ENCODE assay signal across 8 cellular contexts in the genomic region with DNA sequence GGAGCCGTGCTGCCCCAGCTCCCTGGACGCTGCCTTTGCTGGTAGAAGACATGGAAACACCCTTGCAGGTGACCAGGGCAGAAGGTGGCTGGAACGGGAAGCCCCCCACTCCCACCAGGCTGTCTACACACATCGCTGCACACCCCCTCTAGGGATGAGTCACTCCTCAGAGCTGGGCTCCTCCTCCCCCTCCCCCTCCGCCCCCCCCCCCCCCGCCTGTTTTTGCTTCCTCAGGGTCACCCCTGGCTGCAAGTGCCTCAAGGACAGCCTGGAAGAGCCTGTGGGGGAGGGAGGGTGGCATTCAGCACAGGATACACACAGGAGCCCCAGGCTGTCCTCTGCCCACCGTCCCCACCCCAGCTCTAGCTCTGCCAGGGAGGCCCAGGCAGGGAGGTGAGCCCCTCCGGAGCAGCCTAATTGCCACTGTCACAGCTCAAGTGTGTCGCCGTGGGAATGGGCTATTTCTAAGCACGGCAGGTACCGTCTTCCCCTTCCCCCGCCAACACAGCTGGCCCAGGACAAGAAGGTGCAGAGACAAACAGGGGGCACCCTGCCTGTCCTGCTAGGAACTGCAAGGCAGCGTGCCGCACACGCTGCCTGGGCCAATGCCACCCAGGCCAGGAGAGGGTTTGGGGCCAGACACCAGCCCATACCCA. TPM values are rescaled to one million over a fixed set of nuclear protein-coding genes. Genes with fewer than 3 reads are reported as not detected.
A peak's percentile ranks its signal among the peaks of the same experiment; 100 is the strongest.
DNase-seq lines count a peak whose midpoint lies in the region; ATAC-seq and TF ChIP-seq lines count a peak whose summit lies in the region.

No MANE protein-coding gene starts in this region.

- no peak for ATAC-seq in HG02981 (IDR thresholded peaks at IDR 0.05; ENCODE audit: unreplicated experiment)

- DNase-seq in COLO668 (lab: John Stamatoyannopoulos, UW; ENCODE audit: unreplicated experiment), result peak; percentile 59
- DNase-seq in HK-2 (ENCODE audit: unreplicated experiment), result peak; percentile 32
- no peak for DNase-seq in astrocyte of the cerebellum (ENCODE audit: low read depth)
- peak; percentile 26 to 35 for DNase-seq in lung microvascular endothelial cell (ENCODE audit: low read depth in 2 of 2)
- no peak for DNase-seq in prostate gland (ENCODE audit: low spot score)
- no peak for DNase-seq in medulla oblongata (ENCODE audit: extremely low spot score)
- DNase-seq in LoVo (ENCODE audit: low spot score), result no peak

- intact Hi-C loops in prostate gland (cut with DNase I), result no loop called here

- in situ Hi-C loops in astrocyte of the cerebellum (cut with HindIII; ENCODE audit: low sequenced_read_pairs), result no loop called here

- H3K9me3 ChIP-seq in prostate gland, result no peaks in the 10 kb centered on the region

- H3K4me3 ChIP-seq in astrocyte of the cerebellum (ENCODE audit: low read depth, low read length) (no peak overlapping the region), prostate gland (no peak overlapping the region)

- WGBS in prostate gland, result 15% methylated on average over 11 of the region's 16 CpGs

- TF ChIP-seq POLR2A in prostate gland (IDR thresholded peaks at IDR 0.05), result no peak

- no peaks in the 10 kb centered on the region for H3K36me3 ChIP-seq in prostate gland

- H3K27ac ChIP-seq in prostate gland, result no peak overlapping the region

- TF ChIP-seq CTCF in astrocyte of the cerebellum (IDR thresholded peaks at IDR 0.05; ENCODE audit: low read depth, low read length, missing control alignments) (peak; percentile 49), prostate gland (IDR thresholded peaks at IDR 0.05) (peak in 1 of 4 experiments; percentile 28)

- peaks cover 7% of the 10 kb centered on the region for H3K27me3 ChIP-seq in prostate gland (replicated peaks; ENCODE audit: insufficient read depth)

- H3K4me1 ChIP-seq in prostate gland (replicated peaks), result no peaks in the 10 kb centered on the region

RNA-seq across cellular contexts. Expression of a gene that starts 2.5 kb away (rescaled TPM):
- total RNA-seq in lung microvascular endothelial cell, result 0.44 and 0.99 TPM in 2 replicates
- total RNA-seq in prostate gland, result 10 to 100 TPM in 1 of 2 donors, 1 to 10 TPM in 1; 3.5 to 33.3 TPM

RNA-seq across cellular contexts. Expression of a gene that starts 17.9 kb away (rescaled TPM):
- 20.5 and 51.6 TPM in 2 replicates for total RNA-seq in lung microvascular endothelial cell
- 100 to 1,000 TPM in 1 of 2 donors, 10 to 100 TPM in 1; 60.6 to 152 TPM for total RNA-seq in prostate gland

RNA-seq across cellular contexts. Expression of a gene that starts 22.7 kb away (rescaled TPM):
- 49.3 and 50.8 TPM in 2 replicates for total RNA-seq in lung microvascular endothelial cell
- 100 to 1,000 TPM; 173 to 203 TPM for total RNA-seq in prostate gland

RNA-seq across cellular contexts. Expression of a gene that starts 34.6 kb away (rescaled TPM):
- total RNA-seq in lung microvascular endothelial cell (0.44 and 1.2 TPM in 2 replicates), prostate gland (10 to 100 TPM in 1 of 2 donors, 1 to 10 TPM in 1; 4.4 to 55.4 TPM)

RNA-seq across cellular contexts. Expression of a gene that starts 57.0 kb away (rescaled TPM):
- 1.1 and 1.4 TPM in 2 replicates for total RNA-seq in lung microvascular endothelial cell
- total RNA-seq in prostate gland, result 1 to 10 TPM; 4.5 to 6.8 TPM

Comparison
In these comparisons a context has a peak if more than half of its experiments do, and no peak if none do; other contexts are left out.
1. DNase-seq: peak in COLO668 (single experiment), HK-2 (single experiment) and lung microvascular endothelial cell (2 of 2); none in astrocyte of the cerebellum (single experiment), prostate gland (single experiment), medulla oblongata (single experiment) and LoVo (single experiment).